ENCODE assay signal across 3 cellular contexts in the genomic region with DNA sequence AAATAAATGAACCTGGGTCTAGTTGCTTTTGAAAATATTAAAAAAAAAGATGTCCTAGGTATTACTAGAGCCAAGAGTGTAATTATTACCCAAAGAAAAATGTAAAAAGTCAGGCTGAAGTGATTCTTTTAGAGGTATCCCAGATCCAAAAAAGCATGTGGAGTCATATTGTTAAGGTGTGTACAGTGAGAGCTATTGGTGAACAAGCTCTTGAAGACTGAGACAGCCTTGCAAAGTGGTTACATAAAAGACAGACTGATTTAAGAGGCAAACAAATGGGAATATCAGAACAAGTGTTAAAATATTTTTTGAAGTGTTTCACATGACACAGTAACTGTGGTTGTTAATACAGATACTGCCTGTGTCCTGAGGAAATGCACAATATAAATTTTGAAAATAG.
"Had no signal": no experiment of that assay in that cellular context is flagged by ENCODE, and none has a peak within 500 bp of the region (broad histone marks: within the 10 kb centered on the region; RNA-seq: fewer than 3 reads in every experiment).

No MANE protein-coding gene starts in this region.

- DNase-seq: GDM1, GF-D8 had no signal

- ATAC-seq: GM12878 had no signal

- H3K4me3 ChIP-seq: GM12878 had no signal
